Comparison of ENCODE assay signal across 9 cellular contexts in genomic region chr3:156642750-156643728, GRCh38. TPM values are rescaled to one million over a fixed set of nuclear protein-coding genes. Genes with fewer than 3 reads are reported as not detected.
DNase-seq lines count a peak whose midpoint lies in the region; ATAC-seq and TF ChIP-seq lines count a peak whose summit lies in the region.
"Had no signal": no experiment of that assay in that cellular context is flagged by ENCODE, and none has a peak within 500 bp of the region (broad histone marks: within the 10 kb centered on the region; RNA-seq: fewer than 3 reads in every experiment).

No MANE protein-coding gene starts in this region.

- no peak overlapping the region for H3K4me3 Mint-ChIP-seq in Caco-2 (ENCODE audit: unreplicated experiment)
- H3K4me3 Mint-ChIP-seq in T-cell, result peak overlapping the region in 1 of 3 donors; percentile 48
- H3K4me3 Mint-ChIP-seq in mesothelial cell of epicardium, result peak overlapping the region; percentile 44

- H3K9ac ChIP-seq in colonic mucosa (ENCODE audit: low read depth in 2 of 2, low read length in 2 of 2), result no peak overlapping the region

- H3K4me1 Mint-ChIP-seq in Caco-2 (ENCODE audit: low read depth, unreplicated experiment) (peaks cover 7% of the 10 kb centered on the region), T-cell (peaks cover 10 to 20% (median 18%) of the 10 kb centered on the region in 3 donors), mesothelial cell of epicardium (peaks cover 36% of the 10 kb centered on the region)

- CTCF ChIA-PET in Caco-2 (lab: Charles Lee), result no interaction called here
- CTCF ChIA-PET in T-cell (lab: Charles Lee), result interaction anchor here in 1 of 2 donors (1.3 kb wide), 1 partner anchor 31 kb away, joined by 4 read pairs; no protein-coding TSS in a partner anchor

- H3K4me3 ChIP-seq in Caco-2 (ENCODE audit: low read depth, low read length) (no peak overlapping the region), colonic mucosa (no peak overlapping the region)

- H3K27me3 ChIP-seq in Caco-2 (replicated peaks; ENCODE audit: control insufficient read depth, insufficient read depth, low read length) (no peaks in the 10 kb centered on the region), colonic mucosa (no peaks in the 10 kb centered on the region)

- H3K4me1 ChIP-seq in Caco-2, result no peaks in the 10 kb centered on the region
- H3K4me1 ChIP-seq in colonic mucosa, result no peaks in the 10 kb centered on the region

- peak overlapping the region; percentile 20 for H3K27ac Mint-ChIP-seq in Caco-2 (ENCODE audit: unreplicated experiment)
- H3K27ac Mint-ChIP-seq in T-cell, result peak overlapping the region; percentile 45 to 71
- peak overlapping the region; percentile 91 for H3K27ac Mint-ChIP-seq in mesothelial cell of epicardium

- no peaks in the 10 kb centered on the region for H3K36me3 Mint-ChIP-seq in Caco-2 (ENCODE audit: insufficient read depth, unreplicated experiment)
- H3K36me3 Mint-ChIP-seq in T-cell, result no peaks in the 10 kb centered on the region
- peaks cover 1% of the 10 kb centered on the region for H3K36me3 Mint-ChIP-seq in mesothelial cell of epicardium

- DNase-seq in Caco-2 (no peak), T-cell (no peak), mesothelial cell of epicardium (ENCODE audit: low spot score in 2 of 2, unreplicated experiment in 2 of 2) (no peak), HUDEP-2 (lab: John Stamatoyannopoulos, UW; ENCODE audit: unreplicated experiment in 76 of 76) (no peak), D341Med (ENCODE audit: low spot score) (no peak), colonic mucosa (no peak), ACHN (no peak)
- DNase-seq: kidney glomerular epithelial cell had no signal

- ATAC-seq in GM21717 (IDR thresholded peaks at IDR 0.05; ENCODE audit: unreplicated experiment) (peak; percentile 10), T-cell (replicated peaks in 1 of 4) (peak in 2 of 4 experiments; percentile 14 to 15)

- in situ Hi-C loops in ACHN (cut with HindIII; ENCODE audit: low pct_ligation_motif_present, low pct_unique_long_range_greater_than_20kb, low sequenced_read_pairs), result no loop called here

- no peak overlapping the region for H3K27ac ChIP-seq in colonic mucosa

- no TSS peak for BruUV-seq in Caco-2 (replicated peaks; lab: Mats Ljungman, UMichigan)

- intact Hi-C loops in Caco-2 (cut with micrococcal nuclease; ENCODE audit: unreplicated experiment), result no loop called here
- intact Hi-C loops in colonic mucosa (cut with DNase I), result no loop called here

- no peaks in the 10 kb centered on the region for H3K36me3 ChIP-seq in Caco-2 (ENCODE audit: control insufficient read depth, insufficient read depth, low read length)
- no peaks in the 10 kb centered on the region for H3K36me3 ChIP-seq in colonic mucosa

- no peaks in the 10 kb centered on the region for H3K27me3 Mint-ChIP-seq in Caco-2 (ENCODE audit: insufficient read depth, unreplicated experiment)
- peaks cover 0 to 4% of the 10 kb centered on the region in 2 donors for H3K27me3 Mint-ChIP-seq in T-cell
- H3K27me3 Mint-ChIP-seq in mesothelial cell of epicardium (ENCODE audit: low read depth), result no peaks in the 10 kb centered on the region

- POLR2A ChIA-PET in Caco-2 (lab: Charles Lee), result no interaction called here
- POLR2A ChIA-PET in T-cell (lab: Charles Lee), result interaction anchor here in 1 of 2 donors (0.7 kb wide), 1 partner anchor 33 kb away, joined by 3 read pairs; no protein-coding TSS in a partner anchor

- H3K9me3 Mint-ChIP-seq in Caco-2 (ENCODE audit: unreplicated experiment), result no peaks in the 10 kb centered on the region
- peaks cover 0 to 4% (median 0%) of the 10 kb centered on the region in 3 donors for H3K9me3 Mint-ChIP-seq in T-cell
- peaks cover 12% of the 10 kb centered on the region for H3K9me3 Mint-ChIP-seq in mesothelial cell of epicardium

- TF ChIP-seq CTCF in Caco-2 (IDR thresholded peaks at IDR 0.05; ENCODE audit: insufficient read depth in 1 of 2, low read depth in 1 of 2, low read length in 1 of 2, severe bottlenecking in 1 of 2, unreplicated experiment in 1 of 2), result no peak
- TF ChIP-seq CTCF in mesothelial cell of epicardium (IDR thresholded peaks at IDR 0.05; ENCODE audit: unreplicated experiment), result no peak
- TF ChIP-seq CTCF in colonic mucosa (IDR thresholded peaks at IDR 0.05), result no peak

- H3K9me3 ChIP-seq in Caco-2, result no peaks in the 10 kb centered on the region; the same call in 1 of the 2 replicates
- H3K9me3 ChIP-seq in colonic mucosa, result no peaks in the 10 kb centered on the region

RNA-seq across cellular contexts. Expression of gene TIPARP, which starts 31.4 kb away (rescaled TPM):
- 15.8 and 18.2 TPM in 2 replicates for total RNA-seq in Caco-2 (2022)
- 100 to 1,000 TPM in 4 of 5 donors, 10 to 100 TPM in 1; 78.8 to 124 (median 110) TPM for total RNA-seq in T-cell
- 25.6 to 28.5 TPM (median 27.2 TPM) in 3 replicates for total RNA-seq in mesothelial cell of epicardium
- total RNA-seq in colonic mucosa, result 10 to 100 TPM; 15.2 to 30.2 TPM

Comparison
In these comparisons a context has a peak if more than half of its experiments do, and no peak if none do; other contexts are left out.
1. H3K27ac Mint-ChIP-seq: peak in every context shown above with its lines; median percentile 91 in mesothelial cell of epicardium; 58 in T-cell; 20 in Caco-2.